In the genomic region with DNA sequence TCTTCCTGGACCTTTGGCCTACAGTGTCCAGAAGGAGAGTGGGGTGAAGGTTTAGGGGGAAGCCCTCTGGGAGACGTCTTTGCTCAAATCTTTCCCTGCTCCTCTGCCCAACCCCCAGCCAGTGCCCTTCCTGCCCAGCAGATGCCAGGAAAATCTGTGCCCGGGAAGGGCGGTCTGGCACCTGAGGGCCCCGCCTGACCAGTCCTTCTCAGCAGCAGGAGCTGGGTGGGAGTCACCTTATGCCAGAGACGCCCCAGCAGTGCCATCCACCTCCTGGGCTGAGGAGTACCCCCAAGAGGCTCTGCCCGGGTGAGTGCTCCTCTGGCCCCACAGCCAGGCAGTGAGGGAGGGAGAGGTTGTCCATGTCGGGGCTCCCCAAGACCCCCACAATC, we compare ENCODE assay signal across 22 cellular contexts.
"Had no signal": no experiment of that assay in that cellular context is flagged by ENCODE, and none has a peak within 500 bp of the region (broad histone marks: within the 10 kb centered on the region; RNA-seq: fewer than 3 reads in every experiment).

No MANE protein-coding gene starts in this region.

- H3K4me3 Mint-ChIP-seq: activated B cell treated with CpG ODN at 0.5 μM for 24 hours; activated CD4-positive, alpha-beta memory T cell treated with anti-CD3 and anti-CD28 coated beads for 36 hours; activated naive CD8-positive, alpha-beta T cell; activated T-helper 1 cell treated with anti-CD3 and anti-CD28 coated beads, Interleukin-12 subunit alpha, Interleukin-12 subunit beta, Interleukin-2, Interleukin-4 antibody, amounts not matched to agents 30 ng/mL and 10 ng/mL and 1 ng/mL, durations not matched to agents 14 hours and 24 hours and 36 hours; immature natural killer cell; mesothelial cell of epicardium; natural killer cell treated with Interleukin-12 subunit alpha and Interleukin-12 subunit beta and Interleukin-15 and Interleukin-18, amount 100 ng/mL, for 72 hours; T-cell had no signal

- H3K9me3 Mint-ChIP-seq: activated B cell treated with CpG ODN at 0.5 μM for 24 hours; activated CD4-positive, alpha-beta memory T cell treated with anti-CD3 and anti-CD28 coated beads for 36 hours; activated T-helper 1 cell treated with anti-CD3 and anti-CD28 coated beads, Interleukin-12 subunit alpha, Interleukin-12 subunit beta, Interleukin-2, Interleukin-4 antibody, amounts not matched to agents 30 ng/mL and 10 ng/mL and 1 ng/mL, durations not matched to agents 14 hours and 24 hours and 36 hours; immature natural killer cell; mesothelial cell of epicardium; natural killer cell treated with Interleukin-12 subunit alpha and Interleukin-12 subunit beta and Interleukin-15 and Interleukin-18, amount 100 ng/mL, for 72 hours; T-cell had no signal

- H3K9me3 ChIP-seq: body of pancreas, colonic mucosa, gastrocnemius medialis, heart left ventricle, ovary, SK-N-SH, stomach, thoracic aorta had no signal

- H3K36me3 ChIP-seq: colonic mucosa, gastrocnemius medialis, heart left ventricle, ovary, stomach, thoracic aorta had no signal

- H3K27ac ChIP-seq: body of pancreas, colonic mucosa, gastrocnemius medialis, heart left ventricle, ovary, stomach, thoracic aorta had no signal

- H3K4me3 ChIP-seq: body of pancreas, colonic mucosa, gastrocnemius medialis, heart left ventricle, ovary, smooth muscle cell, stomach, thoracic aorta had no signal

- H3K36me3 Mint-ChIP-seq: activated CD4-positive, alpha-beta memory T cell treated with anti-CD3 and anti-CD28 coated beads for 36 hours; activated naive CD8-positive, alpha-beta T cell; immature natural killer cell; mesothelial cell of epicardium; natural killer cell treated with Interleukin-12 subunit alpha and Interleukin-12 subunit beta and Interleukin-15 and Interleukin-18, amount 100 ng/mL, for 72 hours; T-cell had no signal

- H3K4me1 Mint-ChIP-seq: activated B cell treated with CpG ODN at 0.5 μM for 24 hours, immature natural killer cell, T-cell had no signal

- H3K27ac Mint-ChIP-seq: activated B cell treated with CpG ODN at 0.5 μM for 24 hours; activated CD4-positive, alpha-beta memory T cell treated with anti-CD3 and anti-CD28 coated beads for 36 hours; activated naive CD8-positive, alpha-beta T cell; activated T-helper 1 cell treated with anti-CD3 and anti-CD28 coated beads, Interleukin-12 subunit alpha, Interleukin-12 subunit beta, Interleukin-2, Interleukin-4 antibody, amounts not matched to agents 30 ng/mL and 10 ng/mL and 1 ng/mL, durations not matched to agents 14 hours and 24 hours and 36 hours; immature natural killer cell; mesothelial cell of epicardium; natural killer cell treated with Interleukin-12 subunit alpha and Interleukin-12 subunit beta and Interleukin-15 and Interleukin-18, amount 100 ng/mL, for 72 hours; T-cell had no signal

- DNase-seq: activated B cell treated with CpG ODN at 0.5 μM for 24 hours; activated CD4-positive, alpha-beta memory T cell treated with anti-CD3 and anti-CD28 coated beads for 36 hours; activated CD4-positive, alpha-beta T cell treated with anti-CD3 and anti-CD28 coated beads for 4 hours; activated T-cell treated with anti-CD3 and anti-CD28 coated beads for 4 hours; body of pancreas; central memory CD4-positive, alpha-beta T cell; colonic mucosa; gastrocnemius medialis; heart left ventricle; immature natural killer cell; left cardiac atrium; ovary; SK-N-SH; stimulated activated CD4-positive, alpha-beta T cell treated with anti-CD3 and anti-CD28 coated beads, Interleukin-4, amount 100 ng/mL, for 1 hour; stomach; T-cell had no signal

- H3K27me3 ChIP-seq: body of pancreas, colonic mucosa, ovary had no signal

- H3K4me1 ChIP-seq: body of pancreas, colonic mucosa, gastrocnemius medialis had no signal
